1 cellular context compared by ENCODE assay signal in genomic region chr10:101224060-101224909, GRCh38.
A peak's percentile ranks its signal among the peaks of the same experiment; 100 is the strongest.
TF ChIP-seq lines count a peak whose summit lies in the region.

No MANE protein-coding gene starts in this region.

TF ChIP-seq in HepG2, 621 proteins besides CTCF, POLR2A, EP300 and RAD21:
- TF ChIP-seq ZBTB4 (CRISPR knock-in tag; IDR thresholded peaks at IDR 0.05; ENCODE audit: borderline replicate concordance) = no peak
- no peak for TF ChIP-seq NCOR1 (IDR thresholded peaks at IDR 0.05; ENCODE audit: borderline replicate concordance, low read length)
- no peak for TF ChIP-seq RXRB (CRISPR knock-in tag; IDR thresholded peaks at IDR 0.05; ENCODE audit: borderline replicate concordance)
- no peak for TF ChIP-seq RBM22 (optimal IDR thresholded peaks at IDR 0.05; ENCODE audit: low read length)
- TF ChIP-seq HNRNPK (IDR thresholded peaks at IDR 0.05; ENCODE audit: low read depth, low read length, poor library complexity, severe bottlenecking) = peak; percentile 33
